ENCODE assay signal across 10 cellular contexts in genomic region chr9:1157836-1158235, GRCh38.
"Had no signal": no experiment of that assay in that cellular context is flagged by ENCODE, and none has a peak within 500 bp of the region (broad histone marks: within the 10 kb centered on the region; RNA-seq: fewer than 3 reads in every experiment).

No MANE protein-coding gene starts in this region.

- FAIRE-seq: H1, H54 had no signal

- H3K27ac ChIP-seq: GM23248 had no signal

- H3K36me3 ChIP-seq: HAP-1 had no signal

- H3K9ac ChIP-seq: GM23248 had no signal

- H2AFZ ChIP-seq: GM23248 had no signal

- H3K4me3 Mint-ChIP-seq: H9, HFFc6 had no signal

- ATAC-seq: HCT116 had no signal

- H3K9me3 Mint-ChIP-seq: HFFc6 had no signal

- DNase-seq: GM23248, GOT3, H7, H9, HCEC 1CT, HFFc6 had no signal

- H3K9me3 ChIP-seq: HAP-1 had no signal

- H3K4me1 Mint-ChIP-seq: H9 had no signal

- H3K4me3 ChIP-seq: GM23248, HAP-1 had no signal

- H3K4me1 ChIP-seq: HAP-1 had no signal

- H3K27ac Mint-ChIP-seq: H9, HFFc6 had no signal
